In the genomic region with DNA sequence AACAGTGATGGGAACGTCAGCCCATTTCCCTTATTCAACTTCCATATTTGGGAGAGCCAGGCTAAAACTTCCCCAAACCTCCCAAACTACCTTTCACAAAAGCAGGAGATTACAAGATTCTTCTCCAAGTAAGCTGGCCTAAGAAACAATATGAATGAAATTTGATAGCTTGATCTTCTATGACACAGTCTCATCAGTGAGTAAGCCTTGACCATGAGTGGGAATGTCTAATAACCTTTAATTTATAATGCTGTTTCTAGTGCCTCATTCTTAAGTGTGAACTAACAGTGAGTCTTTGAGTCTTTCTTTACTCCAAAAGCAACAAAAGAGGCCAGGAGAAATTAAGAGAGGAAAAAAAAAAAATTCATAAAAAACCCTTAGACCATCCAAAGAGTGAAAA, we compare ENCODE assay signal across 25 cellular contexts.
DNase-seq lines count a peak whose midpoint lies in the region; TF ChIP-seq lines count a peak whose summit lies in the region.
"Had no signal": no experiment of that assay in that cellular context is flagged by ENCODE, and none has a peak within 500 bp of the region (broad histone marks: within the 10 kb centered on the region; RNA-seq: fewer than 3 reads in every experiment).

No MANE protein-coding gene starts in this region.

- no peak for TF ChIP-seq CTCF in lower leg skin (IDR thresholded peaks at IDR 0.05)

- DNase-seq in COLO829 (ENCODE audit: low spot score) (peak; percentile 0), HS-5 (ENCODE audit: low read depth) (peak; percentile 19), astrocyte of the hippocampus (ENCODE audit: low read depth, low spot score) (peak; percentile 5), iris pigment epithelial cell (ENCODE audit: low read depth) (peak; percentile 60), lower leg skin (ENCODE audit: low spot score in 2 of 2) (no peak), cerebellum (ENCODE audit: low spot score) (no peak), SKM-1 (lab: John Stamatoyannopoulos, UW; ENCODE audit: unreplicated experiment) (no peak)
- DNase-seq in activated CD4-positive, alpha-beta T cell treated with anti-CD3 and anti-CD28 coated beads, Interleukin-2, amount 50 U/mL, for 48 hours: no peak
- DNase-seq: ACHN; activated naive CD4-positive, alpha-beta T cell; activated T-cell treated with anti-CD3 and anti-CD28 coated beads, Interleukin-2, amount 50 U/mL, for 48 hours; adrenal gland; C1 segment of cervical spinal cord; Calu3; heart left ventricle; HFFc6; MM.1S; naive thymus-derived CD4-positive, alpha-beta T cell; NCI-H146; NCI-H2171; spleen; stimulated activated CD4-positive, alpha-beta T cell treated with anti-CD3 and anti-CD28 coated beads, Interleukin-4, amount 100 ng/mL, for 1 hour; T-helper 1 cell had no signal

- TF ChIP-seq POLR2A in lower leg skin (IDR thresholded peaks at IDR 0.05): no peak

- 82 to 89% methylated on average over 1 of the region's 1 CpG for WGBS in lower leg skin, 2 donors

- intact Hi-C loops in lower leg skin (cut with DNase I; ENCODE audit: low total_unique reads): no loop called here

- H3K4me3 ChIP-seq in lower leg skin (ENCODE audit: low read depth, poor library complexity, severe bottlenecking): no peak overlapping the region
- H3K4me3 ChIP-seq: adrenal gland, heart left ventricle, K562, spleen, suprapubic skin had no signal

Comparison
In these comparisons a context has a peak if more than half of its experiments do, and no peak if none do; other contexts are left out.
1. DNase-seq: peak in COLO829 (single experiment), HS-5 (single experiment), astrocyte of the hippocampus (single experiment) and iris pigment epithelial cell (single experiment); none in lower leg skin (0 of 2), cerebellum (single experiment), activated CD4-positive, alpha-beta T cell treated with anti-CD3 and anti-CD28 coated beads, Interleukin-2, amount 50 U/mL, for 48 hours (0 of 2) and SKM-1 (single experiment).